ENCODE assay signal across 13 cellular contexts in the genomic region with DNA sequence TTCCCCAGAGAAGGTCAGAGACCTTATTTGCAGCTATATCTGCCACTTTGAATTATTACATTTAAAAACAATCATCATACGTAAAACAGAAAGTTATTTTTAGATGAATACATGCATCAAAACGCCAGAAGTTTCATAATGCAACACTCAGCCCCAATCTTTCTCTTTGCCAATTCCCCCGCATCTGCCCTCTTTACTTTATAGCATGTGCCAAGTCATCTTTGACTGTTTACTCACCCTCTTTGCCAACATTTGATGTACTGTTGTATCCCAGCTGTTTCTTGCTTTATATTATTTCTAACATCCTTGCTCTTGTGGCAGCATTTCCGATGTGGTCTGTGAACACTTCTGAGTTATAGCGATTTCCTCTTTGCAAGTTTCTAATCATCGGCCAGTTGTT.
DNase-seq lines count a peak whose midpoint lies in the region; ATAC-seq and TF ChIP-seq lines count a peak whose summit lies in the region.
"Had no signal": no experiment of that assay in that cellular context is flagged by ENCODE, and none has a peak within 500 bp of the region (broad histone marks: within the 10 kb centered on the region; RNA-seq: fewer than 3 reads in every experiment).

No MANE protein-coding gene starts in this region.

- H3K27me3 Mint-ChIP-seq in brain: no peaks in the 10 kb centered on the region
- H3K27me3 Mint-ChIP-seq in activated T-cell treated with anti-CD3 and anti-CD28 coated beads, Interleukin-2, amount 50 U/mL, for 24 hours: no peaks in the 10 kb centered on the region

- TF ChIP-seq CTCF in brain (conservative IDR thresholded peaks at IDR 0.05) (no peak), omental fat pad (IDR thresholded peaks at IDR 0.05) (no peak), GM20000 (IDR thresholded peaks at IDR 0.05; ENCODE audit: extremely low read depth, missing control alignments) (no peak)

- H3K9me3 Mint-ChIP-seq in brain: no peaks in the 10 kb centered on the region
- H3K9me3 Mint-ChIP-seq in activated T-cell treated with anti-CD3 and anti-CD28 coated beads, Interleukin-2, amount 50 U/mL, for 24 hours: no peaks in the 10 kb centered on the region

- H3K27ac Mint-ChIP-seq in brain: peak overlapping the region in 3 of 5 experiments; percentile 6 to 13 (median 11)
- no peak overlapping the region for H3K27ac Mint-ChIP-seq in activated T-cell treated with anti-CD3 and anti-CD28 coated beads, Interleukin-2, amount 50 U/mL, for 24 hours

- peaks cover 31% of the 10 kb centered on the region for H3K4me1 Mint-ChIP-seq in brain
- H3K4me1 Mint-ChIP-seq in activated T-cell treated with anti-CD3 and anti-CD28 coated beads, Interleukin-2, amount 50 U/mL, for 24 hours (ENCODE audit: low read depth): peaks cover 9% of the 10 kb centered on the region

- H3K36me3 Mint-ChIP-seq in brain: peaks cover 48% of the 10 kb centered on the region
- H3K36me3 Mint-ChIP-seq in activated T-cell treated with anti-CD3 and anti-CD28 coated beads, Interleukin-2, amount 50 U/mL, for 24 hours (ENCODE audit: low read depth): peaks cover 17% of the 10 kb centered on the region

- H3K4me3 Mint-ChIP-seq in brain: no peak overlapping the region
- no peak overlapping the region for H3K4me3 Mint-ChIP-seq in activated T-cell treated with anti-CD3 and anti-CD28 coated beads, Interleukin-2, amount 50 U/mL, for 24 hours

- DNase-seq in EL (peak; percentile 66), HS-5 (ENCODE audit: low read depth) (peak; percentile 63), omental fat pad (ENCODE audit: low spot score) (no peak), GM20000 (ENCODE audit: low spot score) (no peak)
- DNase-seq in stimulated activated CD4-positive, alpha-beta T cell treated with anti-CD3 and anti-CD28 coated beads, Interleukin-4, amount 100 ng/mL, for 24 hours: no peak
- DNase-seq in activated T-cell treated with anti-CD3 and anti-CD28 coated beads, Interleukin-2, amount 50 U/mL, for 24 hours: no peak
- DNase-seq: activated CD8-positive, alpha-beta memory T cell treated with anti-CD3 and anti-CD28 coated beads, Interleukin-2, amount 50 U/mL, for 4 hours; DMS 273 treated with DMSO at 0.1 percent for 48 hours; left lung; SHP77 treated with DMSO at 0.1 percent for 48 hours; thyroid gland had no signal

- ATAC-seq in omental fat pad (ENCODE audit: low FRiP score) (peak; percentile 66), HG02885 (IDR thresholded peaks at IDR 0.05; ENCODE audit: poor library complexity, unreplicated experiment) (no peak)
- ATAC-seq: left lung had no signal

Comparison
In these comparisons a context has a peak if more than half of its experiments do, and no peak if none do; other contexts are left out.
1. DNase-seq: peak in EL (single experiment) and HS-5 (single experiment); none in omental fat pad (single experiment), stimulated activated CD4-positive, alpha-beta T cell treated with anti-CD3 and anti-CD28 coated beads, Interleukin-4, amount 100 ng/mL, for 24 hours (single experiment), activated T-cell treated with anti-CD3 and anti-CD28 coated beads, Interleukin-2, amount 50 U/mL, for 24 hours (single experiment) and GM20000 (single experiment).